1 cellular context compared by ENCODE assay signal in genomic region chr3:124883191-124883747, GRCh38.
TF ChIP-seq lines count a peak whose summit lies in the region.

No MANE protein-coding gene starts in this region.

TF ChIP-seq in IMR-90, 13 proteins besides CTCF, POLR2A, EP300 and RAD21:
- TF ChIP-seq MXI1 (IDR thresholded peaks at IDR 0.05; ENCODE audit: borderline replicate concordance, low read depth, low read length) (no peak), CHD1 (IDR thresholded peaks at IDR 0.05; ENCODE audit: low read depth, low read length) (no peak), SMC3 (IDR thresholded peaks at IDR 0.05; ENCODE audit: low read depth, low read length) (no peak), NFE2L2 (IDR thresholded peaks at IDR 0.05; ENCODE audit: low read depth, low read length) (no peak), ELK1 (IDR thresholded peaks at IDR 0.05; ENCODE audit: borderline replicate concordance, low read depth, low read length) (no peak), USF2 (IDR thresholded peaks at IDR 0.05; ENCODE audit: low read depth, low read length) (no peak), RFX5 (IDR thresholded peaks at IDR 0.05; ENCODE audit: low read depth, low read length) (no peak), MAFK (IDR thresholded peaks at IDR 0.05; ENCODE audit: low read depth, low read length) (no peak), BHLHE40 (IDR thresholded peaks at IDR 0.05; ENCODE audit: low read depth, low read length) (no peak), RCOR1 (IDR thresholded peaks at IDR 0.05; ENCODE audit: insufficient replicate concordance, low read length) (no peak), CEBPB (IDR thresholded peaks at IDR 0.05; ENCODE audit: low read depth, low read length) (no peak), FOS (IDR thresholded peaks at IDR 0.05; ENCODE audit: low read depth, low read length) (no peak), MAZ (IDR thresholded peaks at IDR 0.05; ENCODE audit: borderline replicate concordance, low read depth, low read length) (no peak)
TF ChIP-seq in IMR-90: peak in this region for 0.
